ENCODE assay signal across 9 cellular contexts in the genomic region with DNA sequence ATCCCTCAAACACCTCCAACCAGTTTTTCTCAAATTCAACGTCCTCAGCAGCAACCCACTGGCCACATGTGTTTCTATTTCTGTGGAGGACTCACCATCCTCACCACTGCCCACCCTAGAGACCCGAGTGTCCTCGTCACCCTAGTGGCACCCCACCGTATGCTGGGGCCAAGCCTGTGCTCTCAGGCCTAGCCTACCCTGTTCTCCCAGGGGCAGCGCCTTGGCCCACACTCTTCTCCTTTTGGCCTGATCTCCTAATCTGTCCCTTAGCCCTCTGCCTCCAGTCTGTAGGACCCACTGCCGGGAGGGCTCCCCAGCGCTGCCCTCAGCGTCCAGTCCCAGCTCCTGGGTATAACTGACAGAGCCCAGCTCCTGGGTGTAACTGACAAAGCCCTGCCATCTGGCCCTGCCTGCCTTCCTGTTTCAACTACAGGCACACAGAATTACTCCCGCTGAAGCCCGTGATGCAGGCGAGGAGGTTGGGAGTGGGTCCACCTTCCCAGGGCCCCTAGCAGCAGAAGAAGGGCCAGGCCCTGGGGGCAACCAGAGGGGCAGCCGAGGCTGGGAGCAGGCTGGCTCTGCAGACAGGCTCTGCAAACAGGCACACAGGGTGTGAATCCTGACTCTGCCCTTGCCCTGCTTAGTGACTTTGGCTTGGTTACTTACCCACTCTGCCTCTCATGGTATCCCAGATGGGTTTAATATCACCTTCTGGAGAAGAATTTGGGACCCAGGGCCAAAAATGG. TPM values are rescaled to one million over a fixed set of nuclear protein-coding genes. Genes with fewer than 3 reads are reported as not detected.
DNase-seq lines count a peak whose midpoint lies in the region; ATAC-seq, FAIRE-seq and TF ChIP-seq lines count a peak whose summit lies in the region.
"Had no signal": no experiment of that assay in that cellular context is flagged by ENCODE, and none has a peak within 500 bp of the region (broad histone marks: within the 10 kb centered on the region; RNA-seq: fewer than 3 reads in every experiment).

No MANE protein-coding gene starts in this region.

- POLR2A ChIA-PET in WTC11 (lab: Charles Lee): interaction anchor here (1.0 to 7.0 kb wide), 6 partner anchors 9 to 70 kb away, joined by 3 to 61 read pairs (median 12); partner anchors contain the start of gene PTMA

- H3K36me3 Mint-ChIP-seq in HFFc6 (ENCODE audit: low read depth): no peaks in the 10 kb centered on the region
- H3K36me3 Mint-ChIP-seq in WTC11: no peaks in the 10 kb centered on the region
- H3K36me3 Mint-ChIP-seq in natural killer cell treated with Interleukin-12 subunit alpha and Interleukin-12 subunit beta and Interleukin-15 and Interleukin-18, amount 100 ng/mL, for 72 hours: no peaks in the 10 kb centered on the region

- CTCF ChIA-PET in WTC11 (lab: Charles Lee): interaction anchor here (1.1 to 13.1 kb wide), 7 partner anchors 8 to 141 kb away, joined by 3 to 206 read pairs (median 7); no protein-coding TSS in a partner anchor

- H3K27ac Mint-ChIP-seq in HFFc6: peak overlapping the region; percentile 20; the same call in 1 of the 2 replicates
- peak overlapping the region; percentile 99 for H3K27ac Mint-ChIP-seq in WTC11
- H3K27ac Mint-ChIP-seq in natural killer cell treated with Interleukin-12 subunit alpha and Interleukin-12 subunit beta and Interleukin-15 and Interleukin-18, amount 100 ng/mL, for 72 hours: peak overlapping the region in 1 of 2 donors; percentile 34

- TF ChIP-seq CTCF in HFFc6 (IDR thresholded peaks at IDR 0.05) (no peak), WTC11 (IDR thresholded peaks at IDR 0.05) (no peak), pancreas (IDR thresholded peaks at IDR 0.05) (no peak)

- no peaks in the 10 kb centered on the region for H3K9me3 Mint-ChIP-seq in HFFc6
- no peaks in the 10 kb centered on the region for H3K9me3 Mint-ChIP-seq in WTC11
- no peaks in the 10 kb centered on the region for H3K9me3 Mint-ChIP-seq in natural killer cell treated with Interleukin-12 subunit alpha and Interleukin-12 subunit beta and Interleukin-15 and Interleukin-18, amount 100 ng/mL, for 72 hours

- FAIRE-seq in pancreas (lab: Jason Lieb, UNC): no peak
- FAIRE-seq: TTC549 had no signal

- peak overlapping the region; percentile 58 for H3K4me3 Mint-ChIP-seq in HFFc6
- H3K4me3 Mint-ChIP-seq in WTC11: peak overlapping the region; percentile 86
- peak overlapping the region; percentile 41 for H3K4me3 Mint-ChIP-seq in natural killer cell treated with Interleukin-12 subunit alpha and Interleukin-12 subunit beta and Interleukin-15 and Interleukin-18, amount 100 ng/mL, for 72 hours

- H3K27me3 ChIP-seq in pancreas: no peaks in the 10 kb centered on the region
- H3K27me3 ChIP-seq: MG63 had no signal

- WGBS in pancreas, 2 donors: 87 to 88% methylated on average over 12 of the region's 12 CpGs

- ATAC-seq in WTC11 (no peak), pancreas (no peak), GM18873 (IDR thresholded peaks at IDR 0.05; ENCODE audit: low FRiP score, unreplicated experiment) (no peak)
- no peak for ATAC-seq in natural killer cell treated with Interleukin-12 subunit alpha and Interleukin-12 subunit beta and Interleukin-15 and Interleukin-18, amount 100 ng/mL, for 72 hours

- DNase-seq in DMS 273 (lab: John Stamatoyannopoulos, UW; ENCODE audit: unreplicated experiment) (peak; percentile 90), HFFc6 (no peak), WTC11 (ENCODE audit: low spot score) (no peak), pancreas (no peak), NCI-H2107 (lab: John Stamatoyannopoulos, UW) (no peak)
- DNase-seq in natural killer cell treated with Interleukin-12 subunit alpha and Interleukin-12 subunit beta and Interleukin-15 and Interleukin-18, amount 100 ng/mL, for 72 hours (ENCODE audit: low spot score): no peak
- DNase-seq: MG63 had no signal

- no peak overlapping the region for H3K27ac ChIP-seq in pancreas

- no peaks in the 10 kb centered on the region for H3K27me3 Mint-ChIP-seq in HFFc6 (ENCODE audit: insufficient read depth)
- H3K27me3 Mint-ChIP-seq in WTC11 (ENCODE audit: low read depth): no peaks in the 10 kb centered on the region
- H3K27me3 Mint-ChIP-seq in natural killer cell treated with Interleukin-12 subunit alpha and Interleukin-12 subunit beta and Interleukin-15 and Interleukin-18, amount 100 ng/mL, for 72 hours: peaks cover 6 to 10% of the 10 kb centered on the region in 2 donors

- H3K36me3 ChIP-seq in pancreas: no peaks in the 10 kb centered on the region
- H3K36me3 ChIP-seq: MG63 had no signal

- H3K4me1 ChIP-seq in pancreas: peaks cover 0 to 3% (median 0%) of the 10 kb centered on the region in 3 donors

- H3K4me1 Mint-ChIP-seq in HFFc6 (ENCODE audit: low read depth) (peaks cover 8% of the 10 kb centered on the region), WTC11 (peaks cover 54% of the 10 kb centered on the region)
- H3K4me1 Mint-ChIP-seq in natural killer cell treated with Interleukin-12 subunit alpha and Interleukin-12 subunit beta and Interleukin-15 and Interleukin-18, amount 100 ng/mL, for 72 hours (ENCODE audit: low read depth in 2 of 2): peaks cover 4 to 10% of the 10 kb centered on the region in 2 donors

- no peak overlapping the region for H3K4me3 ChIP-seq in pancreas

- intact Hi-C loops in pancreas (cut with DNase I): no loop called here

- no peaks in the 10 kb centered on the region for H3K9me3 ChIP-seq in pancreas
- H3K9me3 ChIP-seq: MG63 had no signal

TF ChIP-seq in WTC11, 78 proteins besides CTCF, POLR2A, EP300 and RAD21 (continues in another document):
- TF ChIP-seq ESRRA (CRISPR knock-in tag; IDR thresholded peaks at IDR 0.05; ENCODE audit: borderline replicate concordance): no peak
- TF ChIP-seq PRDM15 (CRISPR knock-in tag; IDR thresholded peaks at IDR 0.05): no peak
- no peak for TF ChIP-seq NFATC4 (CRISPR knock-in tag; IDR thresholded peaks at IDR 0.05)
- no peak for TF ChIP-seq FOXK1 (CRISPR knock-in tag; IDR thresholded peaks at IDR 0.05)
- TF ChIP-seq, protein P1, sequence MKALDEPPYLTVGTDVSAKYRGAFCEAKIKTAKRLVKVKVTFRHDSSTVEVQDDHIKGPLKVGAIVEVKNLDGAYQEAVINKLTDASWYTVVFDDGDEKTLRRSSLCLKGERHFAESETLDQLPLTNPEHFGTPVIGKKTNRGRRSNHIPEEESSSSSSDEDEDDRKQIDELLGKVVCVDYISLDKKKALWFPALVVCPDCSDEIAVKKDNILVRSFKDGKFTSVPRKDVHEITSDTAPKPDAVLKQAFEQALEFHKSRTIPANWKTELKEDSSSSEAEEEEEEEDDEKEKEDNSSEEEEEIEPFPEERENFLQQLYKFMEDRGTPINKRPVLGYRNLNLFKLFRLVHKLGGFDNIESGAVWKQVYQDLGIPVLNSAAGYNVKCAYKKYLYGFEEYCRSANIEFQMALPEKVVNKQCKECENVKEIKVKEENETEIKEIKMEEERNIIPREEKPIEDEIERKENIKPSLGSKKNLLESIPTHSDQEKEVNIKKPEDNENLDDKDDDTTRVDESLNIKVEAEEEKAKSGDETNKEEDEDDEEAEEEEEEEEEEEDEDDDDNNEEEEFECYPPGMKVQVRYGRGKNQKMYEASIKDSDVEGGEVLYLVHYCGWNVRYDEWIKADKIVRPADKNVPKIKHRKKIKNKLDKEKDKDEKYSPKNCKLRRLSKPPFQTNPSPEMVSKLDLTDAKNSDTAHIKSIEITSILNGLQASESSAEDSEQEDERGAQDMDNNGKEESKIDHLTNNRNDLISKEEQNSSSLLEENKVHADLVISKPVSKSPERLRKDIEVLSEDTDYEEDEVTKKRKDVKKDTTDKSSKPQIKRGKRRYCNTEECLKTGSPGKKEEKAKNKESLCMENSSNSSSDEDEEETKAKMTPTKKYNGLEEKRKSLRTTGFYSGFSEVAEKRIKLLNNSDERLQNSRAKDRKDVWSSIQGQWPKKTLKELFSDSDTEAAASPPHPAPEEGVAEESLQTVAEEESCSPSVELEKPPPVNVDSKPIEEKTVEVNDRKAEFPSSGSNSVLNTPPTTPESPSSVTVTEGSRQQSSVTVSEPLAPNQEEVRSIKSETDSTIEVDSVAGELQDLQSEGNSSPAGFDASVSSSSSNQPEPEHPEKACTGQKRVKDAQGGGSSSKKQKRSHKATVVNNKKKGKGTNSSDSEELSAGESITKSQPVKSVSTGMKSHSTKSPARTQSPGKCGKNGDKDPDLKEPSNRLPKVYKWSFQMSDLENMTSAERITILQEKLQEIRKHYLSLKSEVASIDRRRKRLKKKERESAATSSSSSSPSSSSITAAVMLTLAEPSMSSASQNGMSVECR (CRISPR knock-in tag; IDR thresholded peaks at IDR 0.05; ENCODE audit: borderline replicate concordance): no peak

RNA-seq across cellular contexts. Expression of gene PTMA, which starts 25.6 kb away (rescaled TPM):
- 100 to 1,000 TPM; 467 to 853 (median 787) TPM for total RNA-seq in HFFc6 (2021; fragmentation: NEBNext Ultra II Directional; extraction: Animal tissue kit (Norgen Biotek cat#: 25700))
- 2,164 to 2,284 TPM (median 2,200 TPM) in 3 replicates for total RNA-seq in WTC11 (2021)
- 1,000 to 10,000 TPM; 1,013 to 1,764 TPM for total RNA-seq in natural killer cell treated with Interleukin-12 subunit alpha and Interleukin-12 subunit beta and Interleukin-15 and Interleukin-18, amount 100 ng/mL, for 72 hours
- 100 to 1,000 TPM; 319 to 600 (median 503) TPM for total RNA-seq in pancreas
- polyA plus RNA-seq in pancreas: 100 to 1,000 TPM; 627 to 751 TPM
